ENCODE assay signal across 20 cellular contexts in genomic region chr17:50848039-50848438, GRCh38. TPM values are rescaled to one million over a fixed set of nuclear protein-coding genes. Genes with fewer than 3 reads are reported as not detected.
DNase-seq lines count a peak whose midpoint lies in the region; ATAC-seq, FAIRE-seq and TF ChIP-seq lines count a peak whose summit lies in the region.
"Had no signal": no experiment of that assay in that cellular context is flagged by ENCODE, and none has a peak within 500 bp of the region (broad histone marks: within the 10 kb centered on the region; RNA-seq: fewer than 3 reads in every experiment).

No MANE protein-coding gene starts in this region.

- H3K4me1 Mint-ChIP-seq in activated CD4-positive, alpha-beta memory T cell treated with anti-CD3 and anti-CD28 coated beads, Interleukin-2, amount 10 ng/mL, durations not matched to agents 7 days and 5 days = peaks cover 17% of the 10 kb centered on the region
- peaks cover 14% of the 10 kb centered on the region for H3K4me1 Mint-ChIP-seq in activated CD4-positive, alpha-beta memory T cell treated with anti-CD3 and anti-CD28 coated beads for 36 hours (ENCODE audit: low read depth)
- peaks cover 15% of the 10 kb centered on the region for H3K4me1 Mint-ChIP-seq in osteocyte (ENCODE audit: unreplicated experiment)

- intact Hi-C loops in activated CD4-positive, alpha-beta memory T cell treated with anti-CD3 and anti-CD28 coated beads for 36 hours (cut with micrococcal nuclease) = no loop called here
- intact Hi-C loops in HCT116 (cut with micrococcal nuclease) = no loop called here
- intact Hi-C loops in esophagus muscularis mucosa (cut with DNase I) = loop anchor here (10.0 kb wide), 1 partner anchor 363 kb away; no protein-coding TSS in a partner anchor

- H3K9me2 ChIP-seq in HCT116 (ENCODE audit: insufficient read depth) = no peaks in the 10 kb centered on the region

- no peaks in the 10 kb centered on the region for H3K27me3 Mint-ChIP-seq in activated CD4-positive, alpha-beta memory T cell treated with anti-CD3 and anti-CD28 coated beads, Interleukin-2, amount 10 ng/mL, durations not matched to agents 7 days and 5 days
- no peaks in the 10 kb centered on the region for H3K27me3 Mint-ChIP-seq in activated CD4-positive, alpha-beta memory T cell treated with anti-CD3 and anti-CD28 coated beads for 36 hours
- H3K27me3 Mint-ChIP-seq in osteocyte (ENCODE audit: unreplicated experiment) = no peaks in the 10 kb centered on the region

- H3K36me3 ChIP-seq in HCT116 (ENCODE audit: control insufficient read depth in 1 of 2, insufficient read depth in 2 of 2, low read length in 2 of 2) (no peaks in the 10 kb centered on the region), esophagus muscularis mucosa (no peaks in the 10 kb centered on the region)
- H3K36me3 ChIP-seq: BE2C, SJCRH30 had no signal

- H3K27ac ChIP-seq in HCT116 (ENCODE audit: low read depth, low read length) = no peak overlapping the region
- H3K27ac ChIP-seq in esophagus muscularis mucosa (replicated peaks in 1 of 4) = no peak overlapping the region
- H3K27ac ChIP-seq: PC-9, RWPE1, SJCRH30 had no signal

- POLR2A ChIA-PET in activated CD4-positive, alpha-beta memory T cell treated with anti-CD3 and anti-CD28 coated beads, Interleukin-2, amount 10 ng/mL, durations not matched to agents 7 days and 5 days (lab: Charles Lee) = interaction anchor here (1.1 to 4.8 kb wide), 2 partner anchors 18 to 109 kb away, joined by 3 to 19 read pairs; partner anchors contain the start of gene TOB1
- POLR2A ChIA-PET in activated CD4-positive, alpha-beta memory T cell treated with anti-CD3 and anti-CD28 coated beads for 36 hours (lab: Charles Lee) = interaction anchor here (1.4 kb wide), 1 partner anchor 18 kb away, joined by 3 read pairs; the partner anchor contains the start of gene TOB1
- POLR2A ChIA-PET in HCT116 (lab: Charles Lee) = interaction anchor here (1.4 kb wide), 1 partner anchor 18 kb away, joined by 6 read pairs; the partner anchor contains the start of gene TOB1

- TF ChIP-seq CTCF in HCT116 (IDR thresholded peaks at IDR 0.05 in 2 of 3, conservative IDR thresholded peaks at IDR 0.05 in 1 of 3; ENCODE audit: borderline replicate concordance in 1 of 3, insufficient read depth in 1 of 3, low read depth in 2 of 3, low read length in 2 of 3) (no peak), esophagus muscularis mucosa (IDR thresholded peaks at IDR 0.05) (no peak), osteocyte (IDR thresholded peaks at IDR 0.05) (no peak), D721Med (IDR thresholded peaks at IDR 0.05; ENCODE audit: insufficient read depth, missing control alignments) (no peak)

- H3K4me3 ChIP-seq in HCT116 (replicated peaks in 1 of 2; ENCODE audit: low read depth in 1 of 2, low read length in 2 of 2) (no peak overlapping the region), esophagus muscularis mucosa (no peak overlapping the region)
- H3K4me3 ChIP-seq: GM12878, GM23338, PC-9, SJCRH30 had no signal

- H3K9me3 ChIP-seq in HCT116 (ENCODE audit: control insufficient read depth in 1 of 2, insufficient read depth in 1 of 2, low read depth in 1 of 2, low read length in 2 of 2) (no peaks in the 10 kb centered on the region), esophagus muscularis mucosa (no peaks in the 10 kb centered on the region)
- H3K9me3 ChIP-seq: BE2C, Caco-2, SJCRH30 had no signal

- no peak overlapping the region for H3K4me2 ChIP-seq in HCT116 (ENCODE audit: low read length)
- H3K4me2 ChIP-seq: GM23338, PC-9 had no signal

- no peak for TF ChIP-seq EP300 in esophagus muscularis mucosa (IDR thresholded peaks at IDR 0.05)

- no peaks in the 10 kb centered on the region for H3K79me2 ChIP-seq in HCT116 (ENCODE audit: insufficient read depth, low read length)

- TF ChIP-seq POLR2A in HCT116 (IDR thresholded peaks at IDR 0.05; ENCODE audit: borderline replicate concordance, extremely low read depth, insufficient read depth, insufficient read length) = no peak
- TF ChIP-seq POLR2A in esophagus muscularis mucosa (IDR thresholded peaks at IDR 0.05; ENCODE audit: low read depth) = no peak

- no peak overlapping the region for H2AFZ ChIP-seq in HCT116 (ENCODE audit: low read depth, low read length, poor library complexity, severe bottlenecking)
- H2AFZ ChIP-seq: GM23338, PC-9 had no signal

- H3K9me3 Mint-ChIP-seq in activated CD4-positive, alpha-beta memory T cell treated with anti-CD3 and anti-CD28 coated beads, Interleukin-2, amount 10 ng/mL, durations not matched to agents 7 days and 5 days = no peaks in the 10 kb centered on the region
- H3K9me3 Mint-ChIP-seq in activated CD4-positive, alpha-beta memory T cell treated with anti-CD3 and anti-CD28 coated beads for 36 hours = no peaks in the 10 kb centered on the region
- no peaks in the 10 kb centered on the region for H3K9me3 Mint-ChIP-seq in osteocyte (ENCODE audit: unreplicated experiment)
- H3K9me3 Mint-ChIP-seq: CD4-positive, CD25-positive, alpha-beta regulatory T cell; GM23338 had no signal

- CTCF ChIA-PET in activated CD4-positive, alpha-beta memory T cell treated with anti-CD3 and anti-CD28 coated beads, Interleukin-2, amount 10 ng/mL, durations not matched to agents 7 days and 5 days (lab: Charles Lee) = interaction anchor here (0.6 to 3.2 kb wide), 5 partner anchors 21 to 112 kb away, joined by 3 to 14 read pairs (median 4); no protein-coding TSS in a partner anchor
- CTCF ChIA-PET in activated CD4-positive, alpha-beta memory T cell treated with anti-CD3 and anti-CD28 coated beads for 36 hours (lab: Charles Lee) = interaction anchor here (0.9 to 8.9 kb wide), 4 partner anchors 42 to 112 kb away, joined by 3 to 147 read pairs (median 6); no protein-coding TSS in a partner anchor
- CTCF ChIA-PET in HCT116 (lab: Charles Lee) = interaction anchor here (1.2 to 1.5 kb wide), 4 partner anchors 15 to 108 kb away, joined by 3 to 4 read pairs (median 4); no protein-coding TSS in a partner anchor

- no peak overlapping the region for H3K27ac Mint-ChIP-seq in activated CD4-positive, alpha-beta memory T cell treated with anti-CD3 and anti-CD28 coated beads, Interleukin-2, amount 10 ng/mL, durations not matched to agents 7 days and 5 days
- H3K27ac Mint-ChIP-seq in activated CD4-positive, alpha-beta memory T cell treated with anti-CD3 and anti-CD28 coated beads for 36 hours = no peak overlapping the region
- H3K27ac Mint-ChIP-seq in osteocyte (ENCODE audit: unreplicated experiment) = no peak overlapping the region
- H3K27ac Mint-ChIP-seq: GM23338 had no signal

- RAD21 ChIA-PET in HCT116 (lab: Charles Lee; ENCODE audit: low non-redundant PET in 1 of 2, low total read pairs in 2 of 2, uncharacterized antibody in 2 of 2, unreplicated experiment in 2 of 2) = interaction anchor here (1.1 to 1.3 kb wide), 2 partner anchors 102 to 107 kb away, joined by 3 read pairs; no protein-coding TSS in a partner anchor

- DNase-seq in activated CD4-positive, alpha-beta memory T cell treated with anti-CD3 and anti-CD28 coated beads, Interleukin-2, amount 10 ng/mL, durations not matched to agents 7 days and 5 days = peak; percentile 11
- no peak for DNase-seq in activated CD4-positive, alpha-beta memory T cell treated with anti-CD3 and anti-CD28 coated beads for 36 hours
- DNase-seq in HCT116 (ENCODE audit: low read depth, low spot score) (no peak), esophagus muscularis mucosa (ENCODE audit: extremely low spot score) (peak; percentile 55), osteocyte (ENCODE audit: extremely low spot score, unreplicated experiment) (peak; percentile 46), DMS53 treated with DMSO at 0.1 percent for 48 hours (lab: John Stamatoyannopoulos, UW; ENCODE audit: unreplicated experiment) (no peak), DMS153 (lab: John Stamatoyannopoulos, UW) (no peak), D721Med (ENCODE audit: insufficient read length, low spot score) (no peak)
- DNase-seq: BE2C; CD4-positive, CD25-positive, alpha-beta regulatory T cell; EL; NCI-H510A; NCI-H774; SJCRH30 had no signal

- WGBS in esophagus muscularis mucosa = 95% methylated on average over 3 of the region's 3 CpGs

- H3K36me3 Mint-ChIP-seq in activated CD4-positive, alpha-beta memory T cell treated with anti-CD3 and anti-CD28 coated beads, Interleukin-2, amount 10 ng/mL, durations not matched to agents 7 days and 5 days (ENCODE audit: low read depth) = no peaks in the 10 kb centered on the region
- no peaks in the 10 kb centered on the region for H3K36me3 Mint-ChIP-seq in activated CD4-positive, alpha-beta memory T cell treated with anti-CD3 and anti-CD28 coated beads for 36 hours
- no peaks in the 10 kb centered on the region for H3K36me3 Mint-ChIP-seq in osteocyte (ENCODE audit: unreplicated experiment)
- H3K36me3 Mint-ChIP-seq: CD4-positive, CD25-positive, alpha-beta regulatory T cell had no signal

- no peaks in the 10 kb centered on the region for H4K20me1 ChIP-seq in HCT116 (ENCODE audit: insufficient read depth)

- no peak for FAIRE-seq in D721Med (lab: Jason Lieb, UNC)
- FAIRE-seq: A204.1, GM12878 had no signal

- ATAC-seq in HCT116 = no peak
- ATAC-seq: GM12878, GM23338 had no signal

- H3K4me1 ChIP-seq in HCT116 (ENCODE audit: control insufficient read depth in 1 of 2, insufficient read depth in 2 of 2, low read length in 2 of 2) = peaks cover 5 to 23% of the 10 kb centered on the region in 2 experiments
- peaks cover 9 to 16% (median 15%) of the 10 kb centered on the region in 4 donors for H3K4me1 ChIP-seq in esophagus muscularis mucosa
- H3K4me1 ChIP-seq: SJCRH30 had no signal

- no peaks in the 10 kb centered on the region for H3K27me3 ChIP-seq in HCT116 (ENCODE audit: insufficient read depth, low read length)
- H3K27me3 ChIP-seq in esophagus muscularis mucosa = no peaks in the 10 kb centered on the region
- H3K27me3 ChIP-seq: BE2C, SJCRH30 had no signal

- TF ChIP-seq RAD21 in HCT116 (IDR thresholded peaks at IDR 0.05; ENCODE audit: low read depth) = peak; percentile 44

- no peak overlapping the region for H3K9ac ChIP-seq in HCT116 (ENCODE audit: low read length)

- H3K4me3 Mint-ChIP-seq in activated CD4-positive, alpha-beta memory T cell treated with anti-CD3 and anti-CD28 coated beads, Interleukin-2, amount 10 ng/mL, durations not matched to agents 7 days and 5 days = no peak overlapping the region
- no peak overlapping the region for H3K4me3 Mint-ChIP-seq in activated CD4-positive, alpha-beta memory T cell treated with anti-CD3 and anti-CD28 coated beads for 36 hours
- no peak overlapping the region for H3K4me3 Mint-ChIP-seq in osteocyte (ENCODE audit: unreplicated experiment)
- H3K4me3 Mint-ChIP-seq: CD4-positive, CD25-positive, alpha-beta regulatory T cell; GM23338 had no signal

- no TSS peak for BruUV-seq in HCT116 (replicated peaks; lab: Mats Ljungman, UMichigan)

RNA-seq across cellular contexts. Expression of gene WFIKKN2, which starts 12.7 kb away (rescaled TPM):
- total RNA-seq in activated CD4-positive, alpha-beta memory T cell treated with anti-CD3 and anti-CD28 coated beads, Interleukin-2, amount 10 ng/mL, durations not matched to agents 7 days and 5 days = not detected
- not detected for total RNA-seq in activated CD4-positive, alpha-beta memory T cell treated with anti-CD3 and anti-CD28 coated beads for 36 hours
- total RNA-seq in HCT116 (2021; ENCODE audit: unreplicated experiment) (0.05 TPM), esophagus muscularis mucosa (under 1 TPM; 0.42 to 0.75 (median 0.60) TPM), osteocyte (not detected in 2 replicates)
- polyA plus RNA-seq in HCT116 (2012) = not detected in 2 replicates
- total RNA-seq: Caco-2; CD4-positive, CD25-positive, alpha-beta regulatory T cell; GM23338; PC-9; SJCRH30 had no signal
- polyA plus RNA-seq: CD4-positive, CD25-positive, alpha-beta regulatory T cell; GM12878; GM23338 had no signal

RNA-seq across cellular contexts. Expression of gene TOB1, which starts 18.1 kb away (rescaled TPM):
- 100 to 1,000 TPM; 121 to 124 TPM for total RNA-seq in activated CD4-positive, alpha-beta memory T cell treated with anti-CD3 and anti-CD28 coated beads, Interleukin-2, amount 10 ng/mL, durations not matched to agents 7 days and 5 days
- 10 to 100 TPM; 42.3 to 44.1 TPM for total RNA-seq in activated CD4-positive, alpha-beta memory T cell treated with anti-CD3 and anti-CD28 coated beads for 36 hours
- 86.0 TPM for total RNA-seq in HCT116 (2021; ENCODE audit: unreplicated experiment)
- polyA plus RNA-seq in HCT116 (2012) = 57.2 and 74.9 TPM in 2 replicates
- 10 to 100 TPM; 26.7 to 34.4 (median 31.0) TPM for total RNA-seq in esophagus muscularis mucosa
- total RNA-seq in osteocyte = 34.2 and 40.1 TPM in 2 replicates

Comparison
In these comparisons a context has a peak if more than half of its experiments do, and no peak if none do; other contexts are left out.
1. DNase-seq: peak in activated CD4-positive, alpha-beta memory T cell treated with anti-CD3 and anti-CD28 coated beads, Interleukin-2, amount 10 ng/mL, durations not matched to agents 7 days and 5 days (single experiment), esophagus muscularis mucosa (single experiment) and osteocyte (single experiment); none in activated CD4-positive, alpha-beta memory T cell treated with anti-CD3 and anti-CD28 coated beads for 36 hours (single experiment), HCT116 (single experiment), DMS53 treated with DMSO at 0.1 percent for 48 hours (single experiment), DMS153 (single experiment) and D721Med (single experiment).